Comparison of ENCODE assay signal across 18 cellular contexts in the genomic region with DNA sequence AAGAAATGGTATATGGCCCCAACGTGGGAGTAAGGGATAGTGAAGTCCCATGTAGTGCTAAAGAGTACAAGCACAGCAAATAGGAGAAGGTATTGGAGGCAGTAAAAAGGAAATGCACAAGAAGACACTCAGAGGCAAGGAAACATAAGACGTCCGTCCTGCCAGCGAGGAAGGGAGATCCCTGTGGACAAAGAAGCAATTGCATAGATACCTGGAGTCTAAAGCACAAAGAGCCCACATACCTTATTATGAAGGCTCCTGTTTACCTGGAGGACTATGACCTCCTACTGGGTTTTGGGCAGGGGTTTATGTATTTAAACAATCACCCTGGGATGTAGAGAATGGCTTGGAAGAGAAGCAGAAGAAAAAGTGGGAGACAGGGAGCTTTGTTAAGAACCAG.
"Had no signal": no experiment of that assay in that cellular context is flagged by ENCODE, and none has a peak within 500 bp of the region (broad histone marks: within the 10 kb centered on the region; RNA-seq: fewer than 3 reads in every experiment).

No MANE protein-coding gene starts in this region.

- DNase-seq: effector memory CD4-positive, alpha-beta T cell; gastrocnemius medialis; heart right ventricle; hypothalamus; kidney glomerular epithelial cell; mammary epithelial cell; mucosa of descending colon; naive thymus-derived CD8-positive, alpha-beta T cell; pancreas; right cardiac atrium; small intestine; stimulated activated CD4-positive, alpha-beta T cell treated with anti-CD3 and anti-CD28 coated beads, Interleukin-2, amount 100 ng/mL, for 48 hours; stimulated activated naive CD4-positive, alpha-beta T cell treated with Interleukin-2 at 50 U/mL for 16 hours; trophoblast cell had no signal

- H3K9me3 Mint-ChIP-seq: neural crest cell had no signal

- H3K27ac ChIP-seq: epithelial cell of prostate, esophagus muscularis mucosa, gastrocnemius medialis, heart right ventricle, pancreas had no signal

- H3K27me3 Mint-ChIP-seq: progenitor cell of endocrine pancreas had no signal

- FAIRE-seq: pancreas, small intestine had no signal

- H3K4me1 Mint-ChIP-seq: naive thymus-derived CD8-positive, alpha-beta T cell; neural crest cell had no signal

- H3K36me3 ChIP-seq: esophagus muscularis mucosa, gastrocnemius medialis, heart right ventricle, pancreas had no signal

- ATAC-seq: gastrocnemius medialis; heart right ventricle; mucosa of descending colon; naive thymus-derived CD8-positive, alpha-beta T cell; pancreas; right cardiac atrium had no signal

- H3K27me3 ChIP-seq: esophagus muscularis mucosa, gastrocnemius medialis, heart right ventricle, pancreas had no signal

- H3K27ac Mint-ChIP-seq: progenitor cell of endocrine pancreas had no signal

- H3K4me3 Mint-ChIP-seq: naive thymus-derived CD8-positive, alpha-beta T cell; neural crest cell had no signal

- H3K9me3 ChIP-seq: esophagus muscularis mucosa, gastrocnemius medialis, mucosa of descending colon, pancreas had no signal

- H3K4me3 ChIP-seq: esophagus muscularis mucosa, gastrocnemius medialis, heart right ventricle, mucosa of descending colon, pancreas had no signal

- H3K4me1 ChIP-seq: esophagus muscularis mucosa, gastrocnemius medialis, heart right ventricle, pancreas had no signal
